Comparison of ENCODE assay signal across 15 cellular contexts in genomic region chr9:101736723-101737122, GRCh38. TPM values are rescaled to one million over a fixed set of nuclear protein-coding genes. Genes with fewer than 3 reads are reported as not detected.
A peak's percentile ranks its signal among the peaks of the same experiment; 100 is the strongest.
DNase-seq lines count a peak whose midpoint lies in the region; FAIRE-seq and TF ChIP-seq lines count a peak whose summit lies in the region.
"Had no signal": no experiment of that assay in that cellular context is flagged by ENCODE, and none has a peak within 500 bp of the region (broad histone marks: within the 10 kb centered on the region; RNA-seq: fewer than 3 reads in every experiment).

No MANE protein-coding gene starts in this region.

- peaks cover 24% of the 10 kb centered on the region for H3K4me1 Mint-ChIP-seq in nephron

- H3K27ac Mint-ChIP-seq in nephron: no peak overlapping the region
- H3K27ac Mint-ChIP-seq: activated T-helper 2 cell treated with anti-CD3 and anti-CD28 coated beads, Interferon-gamma antibody, Interleukin-2, Interleukin-4, amounts not matched to agents 10 μg/mL and 5 μg/mL and 100 μg/mL, durations not matched to agents 14 hours and 24 hours and 36 hours; dendritic cell treated with granulocyte-macrophage colony-stimulating factor and Interleukin-4, amounts not matched to agents 40 ng/mL and 50 ng/mL, for 4 days; stimulated activated naive CD8-positive, alpha-beta T cell treated with anti-CD3 and anti-CD28 coated beads, Interleukin-15, Interleukin-2, amounts not matched to agents 100 ng/mL and 50 ng/mL, for 24 hours had no signal

- H3K27me3 ChIP-seq in HUES6 (ENCODE audit: control insufficient read depth, insufficient read depth, low read length) (peaks cover 97% of the 10 kb centered on the region), dorsolateral prefrontal cortex (peaks cover 0 to 85% (median 46%) of the 10 kb centered on the region in 45 donors)

- H3K9me3 Mint-ChIP-seq in nephron: peaks cover 2% of the 10 kb centered on the region
- H3K9me3 Mint-ChIP-seq: activated T-helper 2 cell treated with anti-CD3 and anti-CD28 coated beads, Interferon-gamma antibody, Interleukin-2, Interleukin-4, amounts not matched to agents 10 μg/mL and 5 μg/mL and 100 μg/mL, durations not matched to agents 14 hours and 24 hours and 36 hours; dendritic cell treated with granulocyte-macrophage colony-stimulating factor and Interleukin-4, amounts not matched to agents 40 ng/mL and 50 ng/mL, for 4 days; stimulated activated naive CD8-positive, alpha-beta T cell treated with anti-CD3 and anti-CD28 coated beads, Interleukin-15, Interleukin-2, amounts not matched to agents 100 ng/mL and 50 ng/mL, for 24 hours had no signal

- no peaks in the 10 kb centered on the region for H3K36me3 ChIP-seq in HUES6 (ENCODE audit: control insufficient read depth, insufficient read depth, low read length)

- no peaks in the 10 kb centered on the region for H3K9me3 ChIP-seq in HUES6 (ENCODE audit: control insufficient read depth, insufficient read depth, low read depth, low read length)

- H3K4me1 ChIP-seq in HUES6 (ENCODE audit: control insufficient read depth, insufficient read depth, low read length): peaks cover 16% of the 10 kb centered on the region

- TF ChIP-seq POLR2A in GM12891 (IDR thresholded peaks at IDR 0.05; ENCODE audit: low read depth, low read length): no peak

- H3K27ac ChIP-seq in HUES6 (ENCODE audit: low read depth, low read length) (no peak overlapping the region), dorsolateral prefrontal cortex (peak overlapping the region in 5 of 59 donors; percentile 7 to 54 (median 9))

- DNase-seq in D341Med (ENCODE audit: low spot score) (peak; percentile 28), dorsolateral prefrontal cortex (no peak), GM12891 (ENCODE audit: insufficient read length, low spot score) (no peak), superior temporal gyrus (ENCODE audit: extremely low spot score) (no peak), DMS 273 treated with DMSO at 0.1 percent for 48 hours (lab: John Stamatoyannopoulos, UW) (no peak)
- no peak for DNase-seq in activated CD8-positive, alpha-beta memory T cell treated with anti-CD3 and anti-CD28 coated beads for 24 hours
- DNase-seq: hippocampal formation, NCI-H1930 had no signal

- H3K4me3 ChIP-seq in HUES6 (ENCODE audit: low read depth, low read length) (0 out of 2 replicates have a peak overlapping the region, but pooled peaks have one; percentile 73), dorsolateral prefrontal cortex (peak overlapping the region in 55 of 59 donors; percentile 0 to 78 (median 60))

- FAIRE-seq in GM12891 (lab: Jason Lieb, UNC): no peak
- FAIRE-seq: GM12892 had no signal

- H3K9ac ChIP-seq in HUES6 (ENCODE audit: low read length): no peak overlapping the region

- TF ChIP-seq CTCF in dorsolateral prefrontal cortex (IDR thresholded peaks at IDR 0.05 in 54 of 56, conservative IDR thresholded peaks at IDR 0.05 in 2 of 56; ENCODE audit: low read depth in 1 of 56, partially characterized antibody in 56 of 56) (no peak), nephron (IDR thresholded peaks at IDR 0.05; ENCODE audit: unreplicated experiment in 3 of 3) (no peak)

- intact Hi-C loops in dorsolateral prefrontal cortex (cut with DNase I): no loop called here

- peak overlapping the region; percentile 81 to 90 (median 84) for H3K4me3 Mint-ChIP-seq in nephron
- H3K4me3 Mint-ChIP-seq: dendritic cell treated with granulocyte-macrophage colony-stimulating factor and Interleukin-4, amounts not matched to agents 40 ng/mL and 50 ng/mL, for 4 days had no signal

- peaks cover 52% of the 10 kb centered on the region for H3K27me3 Mint-ChIP-seq in nephron (ENCODE audit: low read depth)

- H3K36me3 Mint-ChIP-seq in nephron (ENCODE audit: low read depth): no peaks in the 10 kb centered on the region

TF ChIP-seq in GM12891, 5 proteins besides CTCF, POLR2A, EP300 and RAD21:
- TF ChIP-seq POU2F2 (IDR thresholded peaks at IDR 0.05; ENCODE audit: low read depth, low read length) (no peak), POLR2AphosphoS5 (IDR thresholded peaks at IDR 0.05; ENCODE audit: low read depth, low read length) (no peak), PAX5 (IDR thresholded peaks at IDR 0.05; ENCODE audit: insufficient read depth, low read length, severe bottlenecking) (no peak), SPI1 (IDR thresholded peaks at IDR 0.05; ENCODE audit: low read depth, low read length) (no peak), TAF1 (IDR thresholded peaks at IDR 0.05; ENCODE audit: low read depth, low read length) (no peak)

RNA-seq across cellular contexts. Expression of gene GRIN3A, which starts 1.7 kb away (rescaled TPM):
- 10 to 100 TPM in 36 of 120 experiments, 1 to 10 TPM in 84; 2.7 to 19.9 (median 8.4) TPM for total RNA-seq in dorsolateral prefrontal cortex
- polyA plus RNA-seq in GM12891 (2012; ENCODE audit: low read depth, missing spikeins): 0.14 TPM
- total RNA-seq: activated T-helper 2 cell treated with anti-CD3 and anti-CD28 coated beads, Interferon-gamma antibody, Interleukin-2, Interleukin-4, amounts not matched to agents 10 μg/mL and 5 μg/mL and 100 μg/mL, durations not matched to agents 14 hours and 24 hours and 36 hours; RPMI7951 had no signal
